In genomic region chrX:1488141-1488540, GRCh38 we compare ENCODE assay signal across 1 cellular context.
TF ChIP-seq lines count a peak whose summit lies in the region.

No MANE protein-coding gene starts in this region.

TF ChIP-seq in H1, 55 proteins besides CTCF, POLR2A, EP300 and RAD21:
- TF ChIP-seq NRF1 (IDR thresholded peaks at IDR 0.05; ENCODE audit: low read depth, low read length) (no peak), SP1 (IDR thresholded peaks at IDR 0.05; ENCODE audit: low read depth, low read length) (no peak)
